Comparison of ENCODE assay signal across 8 cellular contexts in the genomic region with DNA sequence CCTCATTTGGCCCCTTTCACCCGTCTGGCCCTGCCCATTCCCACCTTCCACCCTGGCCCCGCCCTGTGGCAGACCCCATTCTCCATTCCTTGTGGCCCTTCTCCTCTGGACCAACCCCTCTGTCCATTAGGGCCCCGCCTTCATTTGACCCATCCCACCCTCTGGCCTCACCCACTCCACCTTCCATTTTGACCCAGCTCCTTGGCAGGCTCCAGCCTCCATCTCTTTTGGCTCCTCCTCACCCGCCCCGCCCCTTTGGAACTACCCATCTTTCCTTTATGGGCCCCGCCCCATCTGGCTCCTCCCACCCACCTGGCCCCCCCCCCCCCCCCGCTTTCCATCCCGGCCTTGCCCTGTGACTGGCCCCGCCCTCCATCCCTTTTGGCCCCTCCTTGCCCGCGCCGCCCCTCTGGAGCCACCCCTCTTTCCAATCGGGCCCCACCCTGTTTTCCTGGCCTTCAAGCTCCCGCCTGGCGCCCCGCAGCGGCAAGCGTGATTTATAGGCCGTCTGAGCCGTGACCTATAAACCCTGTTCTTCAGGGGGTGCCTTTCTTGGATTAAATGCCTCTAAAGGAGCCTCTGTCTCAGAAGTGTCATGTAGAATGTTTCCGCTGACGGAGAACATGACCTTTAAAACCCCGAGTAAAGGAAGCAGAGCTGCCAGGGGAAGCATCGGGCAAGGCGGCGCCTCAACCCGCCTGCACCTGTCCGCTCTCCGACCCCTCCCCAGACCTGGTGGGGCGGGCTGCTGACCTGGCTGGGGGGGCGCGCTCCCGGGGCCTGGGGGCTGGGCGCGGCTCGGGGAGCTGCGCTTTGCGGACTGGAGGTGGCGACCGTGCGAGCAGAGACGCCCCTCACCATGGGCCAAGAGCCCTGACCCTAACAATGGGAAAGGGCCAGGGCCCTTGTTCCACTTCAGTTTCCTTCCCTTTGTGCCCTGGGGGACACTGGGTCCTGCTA.
DNase-seq lines count a peak whose midpoint lies in the region; ATAC-seq and TF ChIP-seq lines count a peak whose summit lies in the region.

No MANE protein-coding gene starts in this region.

- no peak overlapping the region for H3K27ac ChIP-seq in hepatocyte

- DNase-seq in ELR (ENCODE audit: low read depth) = peak; percentile 22
- peak; percentile 68 for DNase-seq in NCI-H69 (lab: John Stamatoyannopoulos, UW)
- peak; percentile 55 for DNase-seq in activated T-cell treated with anti-CD3 and anti-CD28 coated beads, Interleukin-2, amount 50 U/mL, for 4 hours
- DNase-seq in hepatocyte (ENCODE audit: low spot score) = peak; percentile 63
- peak; percentile 54 to 82 for DNase-seq in stimulated activated CD4-positive, alpha-beta T cell treated with anti-CD3 and anti-CD28 coated beads, Interleukin-2, amount 100 ng/mL, for 24 hours
- no peak for DNase-seq in GM03348 (ENCODE audit: low spot score)
- DNase-seq in NAMALWA (ENCODE audit: low spot score) = no peak

- WGBS in hepatocyte (ENCODE audit: low lambda C conversion rate, missing lambda C conversion rate) = 3% methylated on average over 20 of the region's 42 CpGs

- peak overlapping the region; percentile 43 for H3K4me3 Mint-ChIP-seq in activated T-cell treated with anti-CD3 and anti-CD28 coated beads, Interleukin-2, amount 50 U/mL, for 4 hours

- H3K4me1 ChIP-seq in hepatocyte (ENCODE audit: insufficient read depth) = peaks cover 34% of the 10 kb centered on the region

- no peaks in the 10 kb centered on the region for H3K9me3 Mint-ChIP-seq in activated T-cell treated with anti-CD3 and anti-CD28 coated beads, Interleukin-2, amount 50 U/mL, for 4 hours

- no peak overlapping the region for H2AFZ ChIP-seq in hepatocyte

- no peak overlapping the region for H3K4me3 ChIP-seq in hepatocyte

- H3K4me1 Mint-ChIP-seq in activated T-cell treated with anti-CD3 and anti-CD28 coated beads, Interleukin-2, amount 50 U/mL, for 4 hours (ENCODE audit: low read depth) = peaks cover 9% of the 10 kb centered on the region

- no peaks in the 10 kb centered on the region for H4K20me1 ChIP-seq in hepatocyte (ENCODE audit: insufficient read depth, poor library complexity, severe bottlenecking)

- H3K9me3 ChIP-seq in hepatocyte (ENCODE audit: low read depth) = no peaks in the 10 kb centered on the region

- peaks cover 22% of the 10 kb centered on the region for H3K27me3 ChIP-seq in hepatocyte

- peaks cover 55% of the 10 kb centered on the region for H3K27me3 Mint-ChIP-seq in activated T-cell treated with anti-CD3 and anti-CD28 coated beads, Interleukin-2, amount 50 U/mL, for 4 hours (ENCODE audit: low read depth)

- no peaks in the 10 kb centered on the region for H3K79me2 ChIP-seq in hepatocyte

- H3K4me2 ChIP-seq in hepatocyte = peak overlapping the region; percentile 70

- TF ChIP-seq CTCF in hepatocyte (IDR thresholded peaks at IDR 0.05; ENCODE audit: poor library complexity) = peak; percentile 18

- peak; percentile 71 to 76 for ATAC-seq in activated T-cell treated with anti-CD3 and anti-CD28 coated beads, Interleukin-2, amount 50 U/mL, for 4 hours
- ATAC-seq in GM18519 (IDR thresholded peaks at IDR 0.05; ENCODE audit: low FRiP score, unreplicated experiment) = no peak

- no peaks in the 10 kb centered on the region for H3K36me3 Mint-ChIP-seq in activated T-cell treated with anti-CD3 and anti-CD28 coated beads, Interleukin-2, amount 50 U/mL, for 4 hours (ENCODE audit: insufficient read depth)

- no peaks in the 10 kb centered on the region for H3K36me3 ChIP-seq in hepatocyte (replicated peaks; ENCODE audit: insufficient read depth, low read depth)

- H3K9me2 ChIP-seq in hepatocyte (replicated peaks; ENCODE audit: insufficient read depth) = no peaks in the 10 kb centered on the region

Comparison
In these comparisons a context has a peak if more than half of its experiments do, and no peak if none do; other contexts are left out.
1. DNase-seq: peak in ELR (single experiment), NCI-H69 (single experiment), activated T-cell treated with anti-CD3 and anti-CD28 coated beads, Interleukin-2, amount 50 U/mL, for 4 hours (single experiment), hepatocyte (single experiment) and stimulated activated CD4-positive, alpha-beta T cell treated with anti-CD3 and anti-CD28 coated beads, Interleukin-2, amount 100 ng/mL, for 24 hours (2 of 2); none in GM03348 (single experiment) and NAMALWA (single experiment).